11 cellular contexts compared by ENCODE assay signal in genomic region chr12:109738878-109739665, GRCh38.
DNase-seq lines count a peak whose midpoint lies in the region; TF ChIP-seq lines count a peak whose summit lies in the region.
"Had no signal": no experiment of that assay in that cellular context is flagged by ENCODE, and none has a peak within 500 bp of the region (broad histone marks: within the 10 kb centered on the region; RNA-seq: fewer than 3 reads in every experiment).

No MANE protein-coding gene starts in this region.

- TF ChIP-seq CTCF in VCaP (conservative IDR thresholded peaks at IDR 0.05) (no peak), GM10266 (IDR thresholded peaks at IDR 0.05; ENCODE audit: control insufficient read depth, insufficient read depth, low read depth, missing control alignments) (no peak)

- peak; percentile 1 for DNase-seq in activated gamma-delta T cell treated with Interleukin-2 at 50 U/mL for 16 hours
- no peak for DNase-seq in activated gamma-delta T cell (lab: John Stamatoyannopoulos, UW)
- peak; percentile 59 for DNase-seq in hepatic stellate cell (ENCODE audit: low spot score)
- DNase-seq in substantia nigra (lab: John Stamatoyannopoulos, UW), result no peak
- no peak for DNase-seq in 8988T
- DNase-seq in GM10266 (ENCODE audit: extremely low spot score), result no peak
- DNase-seq in stimulated activated CD4-positive, alpha-beta T cell treated with anti-CD3 and anti-CD28 coated beads, Interleukin-2, amount 100 ng/mL, for 48 hours, result no peak
- DNase-seq: brain microvascular endothelial cell, NCI-H345, RPMI8226 had no signal

- H3K27ac ChIP-seq in VCaP (peak overlapping the region; percentile 95), substantia nigra (ENCODE audit: low read depth, low read length, poor library complexity, severe bottlenecking) (peak overlapping the region; percentile 27)
- H3K27ac ChIP-seq: brain microvascular endothelial cell had no signal

Comparison
In these comparisons a context has a peak if more than half of its experiments do, and no peak if none do; other contexts are left out.
1. DNase-seq: peak in activated gamma-delta T cell treated with Interleukin-2 at 50 U/mL for 16 hours (single experiment) and hepatic stellate cell (single experiment); none in activated gamma-delta T cell (single experiment), substantia nigra (0 of 49), 8988T (single experiment), GM10266 (single experiment) and stimulated activated CD4-positive, alpha-beta T cell treated with anti-CD3 and anti-CD28 coated beads, Interleukin-2, amount 100 ng/mL, for 48 hours (0 of 2).